12 cellular contexts compared by ENCODE assay signal in genomic region chr4:69787879-69788278, GRCh38. TPM values are rescaled to one million over a fixed set of nuclear protein-coding genes. Genes with fewer than 3 reads are reported as not detected.
"Had no signal": no experiment of that assay in that cellular context is flagged by ENCODE, and none has a peak within 500 bp of the region (broad histone marks: within the 10 kb centered on the region; RNA-seq: fewer than 3 reads in every experiment).

No MANE protein-coding gene starts in this region.

- H3K4me3 ChIP-seq: left lung, upper lobe of right lung had no signal

- DNase-seq: activated CD4-positive, alpha-beta T cell treated with anti-CD3 and anti-CD28 coated beads for 4 hours; activated CD8-positive, alpha-beta T cell treated with anti-CD3 and anti-CD28 coated beads, Interleukin-2, amount 10 ng/mL, durations not matched to agents 7 days and 5 days; activated naive CD4-positive, alpha-beta T cell treated with Interleukin-2 at 50 U/mL for 16 hours; effector memory CD8-positive, alpha-beta T cell; head of caudate nucleus; left lung; nephron progenitor cell; stimulated activated CD4-positive, alpha-beta T cell treated with anti-CD3 and anti-CD28 coated beads, Interleukin-4, amount 100 ng/mL, for 24 hours; T-cell; T1000; upper lobe of right lung had no signal

- H3K27me3 ChIP-seq: left lung, upper lobe of right lung had no signal

- H3K36me3 ChIP-seq: left lung, upper lobe of right lung had no signal

- ATAC-seq: activated CD8-positive, alpha-beta T cell treated with anti-CD3 and anti-CD28 coated beads, Interleukin-2, amount 10 ng/mL, durations not matched to agents 7 days and 5 days; effector memory CD8-positive, alpha-beta T cell; left lung; T-cell; upper lobe of right lung had no signal

RNA-seq across cellular contexts. Expression of gene SULT1B1, which starts 27.5 kb away (rescaled TPM):
- total RNA-seq: osteoblast had no signal
